Comparison of ENCODE assay signal across 8 cellular contexts in genomic region chr19:21767065-21767800, GRCh38. TPM values are rescaled to one million over a fixed set of nuclear protein-coding genes. Genes with fewer than 3 reads are reported as not detected.
A peak's percentile ranks its signal among the peaks of the same experiment; 100 is the strongest.
DNase-seq lines count a peak whose midpoint lies in the region; ATAC-seq, FAIRE-seq and TF ChIP-seq lines count a peak whose summit lies in the region.

Gene ZNF100, minus strand, starts transcription at chr19:21767579. Its CDS starts 150 bp downstream, at chr19:21767429.

- intact Hi-C loops in aorta (cut with DNase I), result loop anchor here (5.0 kb wide), 2 partner anchors 70 to 85 kb away; partner anchors contain the start of gene ZNF43 (in 1 of the 2)

- no peaks in the 10 kb centered on the region for H3K27me3 ChIP-seq in astrocyte (ENCODE audit: insufficient read depth, low read length)
- H3K27me3 ChIP-seq in hepatocyte, result no peaks in the 10 kb centered on the region
- H3K27me3 ChIP-seq in rectal smooth muscle tissue (ENCODE audit: control insufficient read depth, insufficient read depth, low read length), result no peaks in the 10 kb centered on the region
- no peaks in the 10 kb centered on the region for H3K27me3 ChIP-seq in aorta (ENCODE audit: control insufficient read depth in 1 of 2, insufficient read depth in 2 of 2, low read length in 1 of 2)

- H3K79me2 ChIP-seq in astrocyte (ENCODE audit: insufficient read depth, low read length) (peaks cover 23% of the 10 kb centered on the region), hepatocyte (peaks cover 35% of the 10 kb centered on the region)

- H3K36me3 Mint-ChIP-seq in T-helper 2 cell treated with Interferon-gamma antibody and Interleukin-4, amounts not matched to agents 5 μg/mL and 100 μg/mL, for 36 hours (ENCODE audit: low read depth), result peaks cover 49% of the 10 kb centered on the region
- peaks cover 15% of the 10 kb centered on the region for H3K36me3 Mint-ChIP-seq in astrocyte (ENCODE audit: low read depth, unreplicated experiment)

- peaks cover 36% of the 10 kb centered on the region for H3K9me3 Mint-ChIP-seq in T-helper 2 cell treated with Interferon-gamma antibody and Interleukin-4, amounts not matched to agents 5 μg/mL and 100 μg/mL, for 36 hours
- peaks cover 3% of the 10 kb centered on the region for H3K9me3 Mint-ChIP-seq in astrocyte (ENCODE audit: unreplicated experiment)

- peak within 1 kb of the TSS; percentile 79 for H3K27ac ChIP-seq in astrocyte (ENCODE audit: low read depth, low read length)
- H3K27ac ChIP-seq in hepatocyte, result peak within 1 kb of the TSS; percentile 92
- peak within 1 kb of the TSS; percentile 92 for H3K27ac ChIP-seq in rectal smooth muscle tissue (ENCODE audit: low read depth, low read length)
- peak within 1 kb of the TSS in 1 of 2 donors; percentile 80 for H3K27ac ChIP-seq in aorta (ENCODE audit: low read depth in 1 of 2, low read length in 2 of 2)

- H3K9me3 ChIP-seq in astrocyte (ENCODE audit: insufficient read depth, low read depth, low read length), result no peaks in the 10 kb centered on the region
- H3K9me3 ChIP-seq in hepatocyte (ENCODE audit: low read depth), result no peaks in the 10 kb centered on the region
- no peaks in the 10 kb centered on the region for H3K9me3 ChIP-seq in aorta (ENCODE audit: control insufficient read depth, low read length)

- peak within 1 kb of the TSS; percentile 92 for H3K27ac Mint-ChIP-seq in T-helper 2 cell treated with Interferon-gamma antibody and Interleukin-4, amounts not matched to agents 5 μg/mL and 100 μg/mL, for 36 hours
- H3K27ac Mint-ChIP-seq in astrocyte (ENCODE audit: unreplicated experiment), result peak within 1 kb of the TSS; percentile 88

- peak; percentile 39 for DNase-seq in NCI-H187 treated with DMSO at 0.1 percent for 48 hours (lab: John Stamatoyannopoulos, UW)
- peak; percentile 83 for DNase-seq in T-helper 2 cell treated with Interferon-gamma antibody and Interleukin-4, amounts not matched to agents 5 μg/mL and 100 μg/mL, for 36 hours (ENCODE audit: low spot score)
- DNase-seq in astrocyte (ENCODE audit: low read depth), result peak; percentile 86
- peak; percentile 95 for DNase-seq in hepatocyte (ENCODE audit: low spot score)
- DNase-seq in aorta, result peak; percentile 96

- peaks cover 9% of the 10 kb centered on the region for H3K4me1 Mint-ChIP-seq in T-helper 2 cell treated with Interferon-gamma antibody and Interleukin-4, amounts not matched to agents 5 μg/mL and 100 μg/mL, for 36 hours (ENCODE audit: low read depth)
- H3K4me1 Mint-ChIP-seq in astrocyte (ENCODE audit: low read depth, unreplicated experiment), result no peaks in the 10 kb centered on the region

- no peaks in the 10 kb centered on the region for H4K20me1 ChIP-seq in astrocyte (ENCODE audit: insufficient read depth, low read length)
- H4K20me1 ChIP-seq in hepatocyte (ENCODE audit: insufficient read depth, poor library complexity, severe bottlenecking), result no peaks in the 10 kb centered on the region

- H2AFZ ChIP-seq in astrocyte (ENCODE audit: low read depth, low read length) (peak within 1 kb of the TSS; percentile 99), hepatocyte (peak within 1 kb of the TSS; percentile 74)

- peak within 1 kb of the TSS; percentile 98 for H3K4me3 Mint-ChIP-seq in T-helper 2 cell treated with Interferon-gamma antibody and Interleukin-4, amounts not matched to agents 5 μg/mL and 100 μg/mL, for 36 hours
- peak within 1 kb of the TSS; percentile 99 for H3K4me3 Mint-ChIP-seq in astrocyte (ENCODE audit: unreplicated experiment)

- H3K4me1 ChIP-seq in astrocyte (ENCODE audit: insufficient read depth, low read length) (no peaks in the 10 kb centered on the region), hepatocyte (ENCODE audit: insufficient read depth) (no peaks in the 10 kb centered on the region), rectal smooth muscle tissue (ENCODE audit: control insufficient read depth, insufficient read depth, low read length) (no peaks in the 10 kb centered on the region), aorta (ENCODE audit: control insufficient read depth in 1 of 2, insufficient read depth in 2 of 2, low read length in 2 of 2) (no peaks in the 10 kb centered on the region)

- H3K36me3 ChIP-seq in astrocyte (ENCODE audit: insufficient read depth, low read length) (peaks cover 16% of the 10 kb centered on the region), hepatocyte (replicated peaks; ENCODE audit: insufficient read depth, low read depth) (no peaks in the 10 kb centered on the region), rectal smooth muscle tissue (ENCODE audit: control insufficient read depth, insufficient read depth, low read length) (no peaks in the 10 kb centered on the region), aorta (ENCODE audit: control insufficient read depth in 1 of 2, insufficient read depth in 2 of 2, low read length in 1 of 2) (peaks cover 0 to 2% of the 10 kb centered on the region in 2 donors)

- H3K4me3 ChIP-seq in astrocyte (ENCODE audit: insufficient read depth, low read depth, low read length) (peak within 1 kb of the TSS; percentile 87), hepatocyte (peak within 1 kb of the TSS; percentile 65), rectal smooth muscle tissue (ENCODE audit: low read length) (peak within 1 kb of the TSS; percentile 91), aorta (ENCODE audit: low read length in 2 of 2) (peak within 1 kb of the TSS; percentile 40 to 74)

- ATAC-seq in GM18502 (IDR thresholded peaks at IDR 0.05; ENCODE audit: poor library complexity, unreplicated experiment) (peak; percentile 96), HG02943 (IDR thresholded peaks at IDR 0.05; ENCODE audit: low read depth, unreplicated experiment) (peak; percentile 92), aorta (ENCODE audit: low FRiP score) (peak; percentile 95)

- WGBS in hepatocyte (ENCODE audit: low lambda C conversion rate, missing lambda C conversion rate), result under 1% methylated on average over 35 of the region's 35 CpGs
- 0% methylated on average over 35 of the region's 35 CpGs for WGBS in aorta, 2 donors

- H3K4me2 ChIP-seq in astrocyte (ENCODE audit: low read length), result peak within 1 kb of the TSS; percentile 92
- H3K4me2 ChIP-seq in hepatocyte, result peak within 1 kb of the TSS; percentile 86

- H3K9ac ChIP-seq in astrocyte (ENCODE audit: low read length), result peak within 1 kb of the TSS; percentile 93
- H3K9ac ChIP-seq in rectal smooth muscle tissue (ENCODE audit: low read length), result peak within 1 kb of the TSS; percentile 91

- H3K27me3 Mint-ChIP-seq in T-helper 2 cell treated with Interferon-gamma antibody and Interleukin-4, amounts not matched to agents 5 μg/mL and 100 μg/mL, for 36 hours (ENCODE audit: low read depth), result no peaks in the 10 kb centered on the region
- H3K27me3 Mint-ChIP-seq in astrocyte (ENCODE audit: low read depth, unreplicated experiment), result no peaks in the 10 kb centered on the region

- no peaks in the 10 kb centered on the region for H3K9me2 ChIP-seq in hepatocyte (replicated peaks; ENCODE audit: insufficient read depth)

- FAIRE-seq in astrocyte (lab: Jason Lieb, UNC), result no peak

- no peak for TF ChIP-seq CTCF in astrocyte (IDR thresholded peaks at IDR 0.05; ENCODE audit: insufficient read depth, low read depth, low read length)
- no peak for TF ChIP-seq CTCF in hepatocyte (IDR thresholded peaks at IDR 0.05; ENCODE audit: poor library complexity)

RNA-seq across cellular contexts. Expression of gene ZNF100, which starts in this region (rescaled TPM):
- total RNA-seq in astrocyte (8.9 and 9.8 TPM in 2 replicates), hepatocyte (9.7 and 12.0 TPM in 2 replicates), aorta (10 to 100 TPM; 17.0 to 21.6 TPM)
- polyA plus RNA-seq in hepatocyte (2.3 and 3.6 TPM in 2 replicates), aorta (1 to 10 TPM; 1.4 to 2.0 TPM)

Comparison
In these comparisons a context has a peak if more than half of its experiments do, and no peak if none do; other contexts are left out.
1. DNase-seq: peak in every context shown above with its lines; median percentile 96 in aorta; 95 in hepatocyte; 86 in astrocyte; 83 in T-helper 2 cell treated with Interferon-gamma antibody and Interleukin-4, amounts not matched to agents 5 μg/mL and 100 μg/mL, for 36 hours; 39 in NCI-H187 treated with DMSO at 0.1 percent for 48 hours.